Comparison of ENCODE assay signal across 9 cellular contexts in the genomic region with DNA sequence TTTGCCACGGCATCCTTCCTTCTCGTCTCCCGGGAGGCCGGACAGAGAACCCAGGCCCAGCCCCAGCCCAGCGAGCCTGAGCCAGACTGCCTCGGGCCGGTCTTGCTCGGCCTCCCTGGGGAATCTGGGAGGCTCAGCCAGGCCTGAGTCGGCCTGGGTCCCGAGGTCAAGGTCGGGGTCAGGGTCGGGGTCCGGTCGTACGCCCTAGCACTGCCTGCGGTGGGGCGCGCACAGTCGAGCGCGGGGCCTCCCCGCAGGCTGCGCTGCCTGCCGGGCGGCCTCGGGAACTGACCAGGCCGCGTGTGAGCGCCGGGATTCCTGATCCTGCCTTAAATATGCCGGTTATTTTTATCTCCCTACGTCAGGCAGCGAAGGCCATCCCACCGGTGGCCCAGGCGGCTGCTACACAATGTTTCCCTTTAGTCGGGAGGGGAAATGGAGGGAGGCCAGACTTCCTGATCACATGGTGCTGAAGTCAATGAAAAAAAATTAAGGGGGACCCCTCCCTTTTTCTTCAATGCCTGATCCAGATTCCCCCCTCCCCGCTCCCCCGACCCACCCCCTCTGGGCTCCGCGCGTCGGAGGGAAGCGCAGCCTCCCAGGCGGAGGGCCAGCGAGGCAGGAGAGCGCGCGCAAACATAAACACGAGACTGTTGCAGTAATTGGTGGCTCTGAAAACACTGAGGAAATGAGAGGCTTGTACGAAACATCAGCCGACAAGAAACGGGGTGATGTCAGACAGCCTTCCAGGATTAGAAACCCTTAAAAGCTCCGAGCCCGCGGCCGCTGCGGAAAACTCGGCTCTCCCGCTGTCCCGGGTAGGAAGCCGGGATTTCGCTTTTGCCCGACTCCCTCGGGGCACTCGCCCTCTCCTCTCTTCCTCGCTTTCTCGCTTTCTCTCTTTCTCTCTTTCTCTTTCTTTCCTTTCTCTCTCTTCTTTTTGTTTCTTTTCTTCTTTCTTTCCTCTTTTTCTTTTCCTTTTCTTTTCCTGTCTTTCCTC.
A peak's percentile ranks its signal among the peaks of the same experiment; 100 is the strongest.
DNase-seq lines count a peak whose midpoint lies in the region; FAIRE-seq and TF ChIP-seq lines count a peak whose summit lies in the region.
"Had no signal": no experiment of that assay in that cellular context is flagged by ENCODE, and none has a peak within 500 bp of the region (broad histone marks: within the 10 kb centered on the region; RNA-seq: fewer than 3 reads in every experiment).

No MANE protein-coding gene starts in this region.

- H3K4me3 ChIP-seq in coronary artery, result peak overlapping the region; percentile 70
- peak overlapping the region; percentile 51 to 70 for H3K4me3 ChIP-seq in kidney (ENCODE audit: low read length in 2 of 2)
- peak overlapping the region; percentile 49 for H3K4me3 ChIP-seq in skeletal muscle cell (ENCODE audit: low read depth, low read length)

- H3K27ac Mint-ChIP-seq in activated CD4-positive, alpha-beta memory T cell treated with anti-CD3 and anti-CD28 coated beads, Interleukin-2, amount 10 ng/mL, durations not matched to agents 7 days and 5 days, result no peak overlapping the region
- no peak overlapping the region for H3K27ac Mint-ChIP-seq in activated CD4-positive, alpha-beta memory T cell treated with anti-CD3 and anti-CD28 coated beads for 36 hours

- intact Hi-C loops in activated CD4-positive, alpha-beta memory T cell treated with anti-CD3 and anti-CD28 coated beads for 36 hours (cut with micrococcal nuclease), result no loop called here
- intact Hi-C loops in kidney (cut with DNase I), result no loop called here

- TF ChIP-seq CTCF in coronary artery (IDR thresholded peaks at IDR 0.05) (no peak), kidney (IDR thresholded peaks at IDR 0.05; ENCODE audit: borderline replicate concordance, extremely low read depth, insufficient read depth) (no peak)

- peaks cover 7% of the 10 kb centered on the region for H3K9me3 Mint-ChIP-seq in activated CD4-positive, alpha-beta memory T cell treated with anti-CD3 and anti-CD28 coated beads, Interleukin-2, amount 10 ng/mL, durations not matched to agents 7 days and 5 days
- H3K9me3 Mint-ChIP-seq in activated CD4-positive, alpha-beta memory T cell treated with anti-CD3 and anti-CD28 coated beads for 36 hours, result peaks cover 2% of the 10 kb centered on the region

- H3K9ac ChIP-seq in kidney (ENCODE audit: low read length in 2 of 2), result peak overlapping the region; percentile 37 to 66

- no peak for FAIRE-seq in kidney (lab: Jason Lieb, UNC)
- FAIRE-seq: colon had no signal

- peaks cover 38% of the 10 kb centered on the region for H3K27me3 Mint-ChIP-seq in activated CD4-positive, alpha-beta memory T cell treated with anti-CD3 and anti-CD28 coated beads, Interleukin-2, amount 10 ng/mL, durations not matched to agents 7 days and 5 days
- peaks cover 34% of the 10 kb centered on the region for H3K27me3 Mint-ChIP-seq in activated CD4-positive, alpha-beta memory T cell treated with anti-CD3 and anti-CD28 coated beads for 36 hours

- DNase-seq in activated CD4-positive, alpha-beta memory T cell treated with anti-CD3 and anti-CD28 coated beads, Interleukin-2, amount 10 ng/mL, durations not matched to agents 7 days and 5 days, result no peak
- DNase-seq in activated CD4-positive, alpha-beta memory T cell treated with anti-CD3 and anti-CD28 coated beads for 36 hours, result no peak
- DNase-seq in NCI-H748 (lab: John Stamatoyannopoulos, UW; ENCODE audit: unreplicated experiment) (peak; percentile 73), coronary artery (ENCODE audit: low spot score) (peak; percentile 98), kidney (peak; percentile 96), skeletal muscle cell (ENCODE audit: low read depth) (peak; percentile 94), activated gamma-delta T cell treated with Interleukin-2 at 50 U/mL for 16 hours (no peak), GF-D8 (lab: John Stamatoyannopoulos, UW) (no peak)

- peaks cover 8 to 13% of the 10 kb centered on the region in 2 donors for H3K4me1 ChIP-seq in kidney (ENCODE audit: control insufficient read depth in 1 of 2, insufficient read depth in 1 of 2, low read depth in 1 of 2, low read length in 2 of 2)

- CTCF ChIA-PET in activated CD4-positive, alpha-beta memory T cell treated with anti-CD3 and anti-CD28 coated beads, Interleukin-2, amount 10 ng/mL, durations not matched to agents 7 days and 5 days (lab: Charles Lee), result no interaction called here
- CTCF ChIA-PET in activated CD4-positive, alpha-beta memory T cell treated with anti-CD3 and anti-CD28 coated beads for 36 hours (lab: Charles Lee), result no interaction called here

- no peaks in the 10 kb centered on the region for H3K36me3 Mint-ChIP-seq in activated CD4-positive, alpha-beta memory T cell treated with anti-CD3 and anti-CD28 coated beads, Interleukin-2, amount 10 ng/mL, durations not matched to agents 7 days and 5 days (ENCODE audit: low read depth)
- H3K36me3 Mint-ChIP-seq in activated CD4-positive, alpha-beta memory T cell treated with anti-CD3 and anti-CD28 coated beads for 36 hours, result no peaks in the 10 kb centered on the region

- H3K4me3 Mint-ChIP-seq in activated CD4-positive, alpha-beta memory T cell treated with anti-CD3 and anti-CD28 coated beads, Interleukin-2, amount 10 ng/mL, durations not matched to agents 7 days and 5 days, result peak overlapping the region; percentile 27
- no peak overlapping the region for H3K4me3 Mint-ChIP-seq in activated CD4-positive, alpha-beta memory T cell treated with anti-CD3 and anti-CD28 coated beads for 36 hours

- H3K4me1 Mint-ChIP-seq in activated CD4-positive, alpha-beta memory T cell treated with anti-CD3 and anti-CD28 coated beads, Interleukin-2, amount 10 ng/mL, durations not matched to agents 7 days and 5 days, result no peaks in the 10 kb centered on the region
- peaks cover 2% of the 10 kb centered on the region for H3K4me1 Mint-ChIP-seq in activated CD4-positive, alpha-beta memory T cell treated with anti-CD3 and anti-CD28 coated beads for 36 hours (ENCODE audit: low read depth)

- POLR2A ChIA-PET in activated CD4-positive, alpha-beta memory T cell treated with anti-CD3 and anti-CD28 coated beads, Interleukin-2, amount 10 ng/mL, durations not matched to agents 7 days and 5 days (lab: Charles Lee), result no interaction called here
- POLR2A ChIA-PET in activated CD4-positive, alpha-beta memory T cell treated with anti-CD3 and anti-CD28 coated beads for 36 hours (lab: Charles Lee), result no interaction called here

- peak overlapping the region; percentile 98 to 100 for H3K27ac ChIP-seq in coronary artery
- H3K27ac ChIP-seq in kidney (ENCODE audit: low read depth in 2 of 2, low read length in 2 of 2), result peak overlapping the region; percentile 91 to 97

- H3K9me3 ChIP-seq in kidney (ENCODE audit: control insufficient read depth in 1 of 2, low read length in 2 of 2), result no peaks in the 10 kb centered on the region

- H3K36me3 ChIP-seq in kidney (ENCODE audit: control insufficient read depth in 1 of 2, insufficient read depth in 2 of 2, low read length in 2 of 2), result no peaks in the 10 kb centered on the region

Comparison
In these comparisons a context has a peak if more than half of its experiments do, and no peak if none do; other contexts are left out.
1. DNase-seq: peak in NCI-H748 (single experiment), coronary artery (single experiment), kidney (single experiment) and skeletal muscle cell (single experiment); none in activated CD4-positive, alpha-beta memory T cell treated with anti-CD3 and anti-CD28 coated beads, Interleukin-2, amount 10 ng/mL, durations not matched to agents 7 days and 5 days (single experiment), activated CD4-positive, alpha-beta memory T cell treated with anti-CD3 and anti-CD28 coated beads for 36 hours (single experiment), activated gamma-delta T cell treated with Interleukin-2 at 50 U/mL for 16 hours (single experiment) and GF-D8 (single experiment).
2. Peak in every context shown above with its lines, with median percentiles within 50 percentile points of each other: H3K4me3 ChIP-seq.